8 cellular contexts compared by ENCODE assay signal in the genomic region with DNA sequence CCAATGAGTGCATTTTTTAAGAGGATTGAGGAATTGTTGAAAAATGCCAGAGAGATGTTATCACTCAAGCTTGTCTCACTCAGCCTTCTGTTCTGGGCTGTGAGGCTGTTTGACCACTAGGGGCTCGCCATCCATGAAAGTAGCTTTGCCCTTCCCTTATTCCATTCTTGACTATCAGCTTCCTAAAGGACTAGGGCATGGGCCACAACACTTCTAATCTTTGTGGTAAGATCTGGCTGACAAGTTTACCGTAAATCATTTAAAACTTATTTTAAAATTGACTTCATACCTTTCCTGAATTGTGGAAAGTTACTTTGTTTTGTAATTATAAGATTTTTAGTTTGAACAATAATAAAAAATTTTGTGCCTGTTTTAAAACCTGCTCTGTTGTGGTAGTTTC.
DNase-seq lines count a peak whose midpoint lies in the region; ATAC-seq lines count a peak whose summit lies in the region.

No MANE protein-coding gene starts in this region.

- peak; percentile 71 for ATAC-seq in GM21367 (IDR thresholded peaks at IDR 0.05; ENCODE audit: unreplicated experiment)
- ATAC-seq in GM21515 (IDR thresholded peaks at IDR 0.05; ENCODE audit: unreplicated experiment), result no peak

- DNase-seq in AML-193 (lab: John Stamatoyannopoulos, UW) (peak; percentile 1 to 15), OCI-M1 (lab: John Stamatoyannopoulos, UW) (peak; percentile 87), epidermal melanocyte (ENCODE audit: insufficient read length, low spot score) (peak; percentile 57), midbrain (lab: John Stamatoyannopoulos, UW) (peak; percentile 31), NOMO-1 (lab: John Stamatoyannopoulos, UW; ENCODE audit: unreplicated experiment in 2 of 2) (no peak), NCI-H187 (lab: John Stamatoyannopoulos, UW) (no peak)

Comparison
In these comparisons a context has a peak if more than half of its experiments do, and no peak if none do; other contexts are left out.
1. DNase-seq: peak in AML-193 (2 of 2), OCI-M1 (single experiment), epidermal melanocyte (single experiment) and midbrain (single experiment); none in NOMO-1 (0 of 2) and NCI-H187 (0 of 2).